In genomic region chr2:181106789-181107418, GRCh38 we compare ENCODE assay signal across 8 cellular contexts.
DNase-seq lines count a peak whose midpoint lies in the region; ATAC-seq lines count a peak whose summit lies in the region.

No MANE protein-coding gene starts in this region.

- peak overlapping the region; percentile 28 to 71 (median 32) for H3K27ac Mint-ChIP-seq in immature natural killer cell

- peaks cover 0 to 2% (median 0%) of the 10 kb centered on the region in 3 donors for H3K27me3 Mint-ChIP-seq in immature natural killer cell (ENCODE audit: low read depth in 3 of 3)

- peaks cover 41 to 46% of the 10 kb centered on the region in 2 donors for H3K4me1 Mint-ChIP-seq in immature natural killer cell

- peaks cover 0 to 4% (median 0%) of the 10 kb centered on the region in 6 donors for H3K9me3 Mint-ChIP-seq in immature natural killer cell

- H3K36me3 Mint-ChIP-seq in immature natural killer cell = peaks cover 0 to 4% (median 0%) of the 10 kb centered on the region in 3 donors

- ATAC-seq in GM19438 (IDR thresholded peaks at IDR 0.05; ENCODE audit: low read depth, unreplicated experiment) (peak; percentile 99), HG03354 (IDR thresholded peaks at IDR 0.05; ENCODE audit: poor library complexity, severe bottlenecking, unreplicated experiment) (peak; percentile 99)

- H3K4me3 Mint-ChIP-seq in immature natural killer cell = peak overlapping the region in 1 of 5 donors; percentile 0

- DNase-seq in COLO829 (ENCODE audit: low spot score) = peak; percentile 70
- DNase-seq in SKM-1 treated with dmso at 0.1 percent for 144 hours (lab: John Stamatoyannopoulos, UW; ENCODE audit: unreplicated experiment) = peak; percentile 71
- DNase-seq in immature natural killer cell = peak in 1 of 3 donors; percentile 26
- no peak for DNase-seq in iPS-NIHi7 (ENCODE audit: extremely low spot score)
- DNase-seq in NCI-H1105 (lab: John Stamatoyannopoulos, UW) = no peak
- no peak for DNase-seq in activated CD8-positive, alpha-beta memory T cell treated with anti-CD3 and anti-CD28 coated beads, Interleukin-2, amount 50 U/mL, for 48 hours

Comparison
In these comparisons a context has a peak if more than half of its experiments do, and no peak if none do; other contexts are left out.
1. DNase-seq: peak in COLO829 (single experiment) and SKM-1 treated with dmso at 0.1 percent for 144 hours (single experiment); none in iPS-NIHi7 (single experiment), NCI-H1105 (single experiment) and activated CD8-positive, alpha-beta memory T cell treated with anti-CD3 and anti-CD28 coated beads, Interleukin-2, amount 50 U/mL, for 48 hours (single experiment).